ENCODE assay signal across 8 cellular contexts in the genomic region with DNA sequence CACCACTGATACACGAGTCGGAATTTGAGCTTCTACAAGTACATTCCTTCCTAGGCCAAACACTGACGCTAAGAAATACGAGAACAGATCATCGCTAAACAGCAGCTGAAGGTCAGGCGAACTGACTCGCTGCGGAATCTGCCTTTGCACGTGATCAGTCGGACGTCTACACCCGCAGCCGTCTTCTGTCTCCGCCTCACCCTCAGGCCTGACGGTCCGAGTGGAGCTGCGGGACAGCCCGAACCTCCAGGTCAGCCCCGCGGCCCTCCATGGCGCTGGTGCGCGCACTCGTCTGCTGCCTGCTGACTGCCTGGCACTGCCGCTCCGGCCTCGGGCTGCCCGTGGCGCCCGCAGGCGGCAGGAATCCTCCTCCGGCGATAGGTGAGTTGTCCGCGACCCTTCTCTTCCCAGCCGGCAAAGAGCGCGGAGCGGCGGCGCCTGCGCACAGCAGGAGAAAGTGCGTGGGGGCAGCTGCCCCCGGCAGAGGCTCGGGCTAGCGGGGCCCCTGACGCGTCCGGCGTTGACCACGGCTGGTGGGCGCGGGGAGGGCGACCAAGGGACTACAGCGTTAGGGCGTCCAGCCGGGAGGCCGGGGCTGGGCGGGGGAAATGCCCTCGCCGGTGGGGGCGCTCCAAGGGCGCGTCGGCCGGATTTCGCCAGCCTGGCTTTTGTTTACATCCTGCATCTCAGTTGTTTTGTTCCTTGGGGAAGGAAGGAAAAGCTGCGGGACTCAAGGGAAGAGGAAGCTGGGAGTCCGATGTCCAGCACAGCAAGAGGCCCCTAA. TPM values are rescaled to one million over a fixed set of nuclear protein-coding genes. Genes with fewer than 3 reads are reported as not detected.
DNase-seq lines count a peak whose midpoint lies in the region; ATAC-seq and TF ChIP-seq lines count a peak whose summit lies in the region.

SMPDL3A (plus strand) TSS at position 181 of the 784 bp plus-strand sequence; CDS start at position 270, 89 bp downstream.

- BruUV-seq in mammary epithelial cell (replicated peaks; lab: Mats Ljungman, UMichigan), result no TSS peak

- intact Hi-C loops in activated CD4-positive, alpha-beta T cell treated with anti-CD3 and anti-CD28 coated beads for 36 hours (cut with DNase I, micrococcal nuclease), result loop anchor here in 1 of 2 experiments (2.0 kb wide), 1 partner anchor 178 kb away; the partner anchor contains the start of gene PKIB
- intact Hi-C loops in mammary epithelial cell (cut with micrococcal nuclease) (loop anchor here (1.0 to 5.0 kb wide), 3 partner anchors 48 to 179 kb away; partner anchors contain the start of gene PKIB), sciatic nerve (cut with DNase I) (no loop called here)

- peak within 1 kb of the TSS; percentile 72 for H3K4me3 Mint-ChIP-seq in activated CD4-positive, alpha-beta T cell treated with anti-CD3 and anti-CD28 coated beads for 36 hours

- H3K9me3 Mint-ChIP-seq in activated CD4-positive, alpha-beta T cell treated with anti-CD3 and anti-CD28 coated beads for 36 hours (ENCODE audit: low read depth), result no peaks in the 10 kb centered on the region

- H3K9me3 ChIP-seq in RWPE2 (ENCODE audit: severe bottlenecking) (no peaks in the 10 kb centered on the region), mammary epithelial cell (replicated peaks; ENCODE audit: insufficient read depth, low read length) (no peaks in the 10 kb centered on the region)

- H3K4me1 ChIP-seq in RWPE2 (ENCODE audit: insufficient read depth, poor library complexity, severe bottlenecking) (no peaks in the 10 kb centered on the region), mammary epithelial cell (ENCODE audit: insufficient read depth, low read length) (peaks cover 19% of the 10 kb centered on the region)

- H3K27me3 ChIP-seq in H7 (ENCODE audit: control insufficient read depth, insufficient read depth, low read length) (peaks cover 29% of the 10 kb centered on the region), RWPE2 (ENCODE audit: insufficient read depth, poor library complexity, severe bottlenecking) (no peaks in the 10 kb centered on the region), mammary epithelial cell (ENCODE audit: insufficient read depth, low read length) (no peaks in the 10 kb centered on the region)

- peak; percentile 78 for TF ChIP-seq CTCF in RWPE2 (IDR thresholded peaks at IDR 0.05; ENCODE audit: poor library complexity, severe bottlenecking)
- peak; percentile 10 to 49 for TF ChIP-seq CTCF in mammary epithelial cell (conservative IDR thresholded peaks at IDR 0.05 in 1 of 2, IDR thresholded peaks at IDR 0.05 in 1 of 2; ENCODE audit: extremely low read depth in 1 of 2, insufficient read depth in 1 of 2, low read depth in 1 of 2, low read length in 2 of 2)

- no peaks in the 10 kb centered on the region for H4K20me1 ChIP-seq in mammary epithelial cell (ENCODE audit: insufficient read depth, low read length)

- peaks cover 2% of the 10 kb centered on the region for H3K79me2 ChIP-seq in mammary epithelial cell (ENCODE audit: insufficient read depth, low read length)

- H3K27me3 Mint-ChIP-seq in activated CD4-positive, alpha-beta T cell treated with anti-CD3 and anti-CD28 coated beads for 36 hours, result peaks cover 50% of the 10 kb centered on the region

- H2AFZ ChIP-seq in mammary epithelial cell (ENCODE audit: low read depth, low read length), result peak within 1 kb of the TSS; percentile 89

- H3K36me3 ChIP-seq in H7 (replicated peaks; ENCODE audit: control insufficient read depth, insufficient read depth, low read length) (no peaks in the 10 kb centered on the region), RWPE2 (ENCODE audit: low read depth) (no peaks in the 10 kb centered on the region), mammary epithelial cell (ENCODE audit: insufficient read depth, low read length) (no peaks in the 10 kb centered on the region)

- 1% methylated on average over 30 of the region's 69 CpGs for WGBS in mammary epithelial cell (ENCODE audit: low coverage, missing lambda C conversion rate)

- no peaks in the 10 kb centered on the region for H3K36me3 Mint-ChIP-seq in activated CD4-positive, alpha-beta T cell treated with anti-CD3 and anti-CD28 coated beads for 36 hours (ENCODE audit: low read depth)

- peak; percentile 49 for DNase-seq in activated CD4-positive, alpha-beta T cell treated with anti-CD3 and anti-CD28 coated beads for 36 hours
- no peak for DNase-seq in activated CD4-positive, alpha-beta T cell treated with anti-CD3 and anti-CD28 coated beads for 1 hour
- DNase-seq in H7, result peak; percentile 85
- peak; percentile 89 for DNase-seq in LHCN-M2 (ENCODE audit: low read depth)
- DNase-seq in RWPE2 (ENCODE audit: low spot score), result peak; percentile 62
- peak; percentile 74 for DNase-seq in mammary epithelial cell
- DNase-seq in iPS-NIHi11 (ENCODE audit: low spot score), result peak; percentile 77
- DNase-seq in sciatic nerve (ENCODE audit: low spot score), result peak; percentile 83

- H3K4me1 Mint-ChIP-seq in activated CD4-positive, alpha-beta T cell treated with anti-CD3 and anti-CD28 coated beads for 36 hours, result peaks cover 16% of the 10 kb centered on the region

- peak within 1 kb of the TSS; percentile 77 for H3K27ac Mint-ChIP-seq in activated CD4-positive, alpha-beta T cell treated with anti-CD3 and anti-CD28 coated beads for 36 hours

- POLR2A ChIA-PET in activated CD4-positive, alpha-beta T cell treated with anti-CD3 and anti-CD28 coated beads for 36 hours (lab: Charles Lee), result no interaction called here

- peak within 1 kb of the TSS; percentile 74 for H3K4me2 ChIP-seq in mammary epithelial cell (ENCODE audit: insufficient read depth, low read depth, low read length)

- ATAC-seq in activated CD4-positive, alpha-beta T cell treated with anti-CD3 and anti-CD28 coated beads for 36 hours, result peak; percentile 70
- ATAC-seq in RWPE2 (ENCODE audit: low read depth), result peak; percentile 83
- ATAC-seq in sciatic nerve, result peak; percentile 88

- dilution Hi-C loops in mammary epithelial cell (cut with HindIII; ENCODE audit: low sequenced_read_pairs), result no loop called here

- CTCF ChIA-PET in activated CD4-positive, alpha-beta T cell treated with anti-CD3 and anti-CD28 coated beads for 36 hours (lab: Charles Lee), result interaction anchor here (1.0 to 1.4 kb wide), 4 partner anchors 8 to 181 kb away, joined by 3 to 4 read pairs (median 4); no protein-coding TSS in a partner anchor
- CTCF ChIA-PET in mammary epithelial cell (lab: Charles Lee; ENCODE audit: low non-redundant PET), result interaction anchor here (0.6 to 0.7 kb wide), 2 partner anchors 50 to 1334 kb away, joined by 7 to 8 read pairs; no protein-coding TSS in a partner anchor

- H3K9ac ChIP-seq in mammary epithelial cell (ENCODE audit: insufficient read depth, low read length), result peak within 1 kb of the TSS; percentile 53

- in situ Hi-C loops in mammary epithelial cell (cut with MboI; ENCODE audit: low sequenced_read_pairs in 2 of 2), result no loop called here

- H3K4me3 ChIP-seq in H7 (ENCODE audit: insufficient read depth, low read depth, low read length) (peak within 1 kb of the TSS; percentile 80), RWPE2 (ENCODE audit: severe bottlenecking) (peak within 1 kb of the TSS; percentile 57), mammary epithelial cell (replicated peaks in 1 of 3; ENCODE audit: insufficient read depth in 1 of 3, low read depth in 2 of 3, low read length in 3 of 3) (peak within 1 kb of the TSS; percentile 61 to 71 (median 68))

- H3K27ac ChIP-seq in RWPE2 (ENCODE audit: poor library complexity, severe bottlenecking) (peak within 1 kb of the TSS; percentile 65), mammary epithelial cell (ENCODE audit: insufficient read depth, low read depth, low read length) (peak within 1 kb of the TSS; percentile 63)

RNA-seq across cellular contexts. Expression of gene SMPDL3A, which starts in this region (rescaled TPM):
- not detected for total RNA-seq in activated CD4-positive, alpha-beta T cell treated with anti-CD3 and anti-CD28 coated beads for 36 hours
- total RNA-seq in H7 (2014; rRNA removed; shearing (Covaris generic)), result 0.89 and 1.8 TPM in 2 replicates
- total RNA-seq in LHCN-M2 (2014; rRNA removed) (10.0 and 13.4 TPM in 2 replicates), mammary epithelial cell (1 to 10 TPM; 4.5 to 7.3 TPM), sciatic nerve (9.3 TPM)
- polyA plus RNA-seq in LHCN-M2 (2012), result 3.4 TPM
- 4.8 TPM for polyA plus RNA-seq in mammary epithelial cell
- polyA minus RNA-seq in mammary epithelial cell, result 0.78 TPM

Comparison
In these comparisons a context has a peak if more than half of its experiments do, and no peak if none do; other contexts are left out.
1. Peak in DNase-seq and ATAC-seq in activated CD4-positive, alpha-beta T cell treated with anti-CD3 and anti-CD28 coated beads for 36 hours; RNA of the gene not detected or under 1 TPM.